9 cellular contexts compared by ENCODE assay signal in genomic region chr19:46489445-46490272, GRCh38. TPM values are rescaled to one million over a fixed set of nuclear protein-coding genes. Genes with fewer than 3 reads are reported as not detected.
DNase-seq lines count a peak whose midpoint lies in the region; FAIRE-seq and TF ChIP-seq lines count a peak whose summit lies in the region.
"Had no signal": no experiment of that assay in that cellular context is flagged by ENCODE, and none has a peak within 500 bp of the region (broad histone marks: within the 10 kb centered on the region; RNA-seq: fewer than 3 reads in every experiment).

No MANE protein-coding gene starts in this region.

- no peaks in the 10 kb centered on the region for H3K9me3 Mint-ChIP-seq in astrocyte (ENCODE audit: unreplicated experiment)

- peak overlapping the region; percentile 65 for H2AFZ ChIP-seq in astrocyte (ENCODE audit: low read depth, low read length)

- H3K79me2 ChIP-seq in astrocyte (ENCODE audit: insufficient read depth, low read length), result no peaks in the 10 kb centered on the region

- H3K4me3 ChIP-seq in astrocyte (ENCODE audit: insufficient read depth, low read depth, low read length) (no peak overlapping the region), iPS-11a (ENCODE audit: low read depth, low read length) (peak overlapping the region; percentile 33), retinal pigment epithelial cell (ENCODE audit: low read length) (no peak overlapping the region)

- TF ChIP-seq CTCF in astrocyte (IDR thresholded peaks at IDR 0.05; ENCODE audit: insufficient read depth, low read depth, low read length), result no peak
- TF ChIP-seq CTCF in retinal pigment epithelial cell (conservative IDR thresholded peaks at IDR 0.05; ENCODE audit: low read depth, low read length), result peak; percentile 47

- peaks cover 10% of the 10 kb centered on the region for H3K4me1 Mint-ChIP-seq in astrocyte (ENCODE audit: low read depth, unreplicated experiment)

- H3K27ac Mint-ChIP-seq in astrocyte (ENCODE audit: unreplicated experiment), result no peak overlapping the region

- peak overlapping the region; percentile 68 for H3K4me2 ChIP-seq in astrocyte (ENCODE audit: low read length)

- no peaks in the 10 kb centered on the region for H3K36me3 ChIP-seq in astrocyte (ENCODE audit: insufficient read depth, low read length)

- H3K9me3 ChIP-seq in astrocyte (ENCODE audit: insufficient read depth, low read depth, low read length), result peaks cover 6% of the 10 kb centered on the region

- H3K27me3 Mint-ChIP-seq in astrocyte (ENCODE audit: low read depth, unreplicated experiment), result peaks cover 39% of the 10 kb centered on the region

- DNase-seq in GM03348 (ENCODE audit: low spot score) (peak; percentile 86), astrocyte (ENCODE audit: low read depth) (peak; percentile 76), retinal pigment epithelial cell (ENCODE audit: low read depth) (peak; percentile 62), SW 1271 (lab: John Stamatoyannopoulos, UW) (no peak), NCI-H2227 (lab: John Stamatoyannopoulos, UW; ENCODE audit: unreplicated experiment) (no peak)
- no peak for DNase-seq in stimulated activated CD4-positive, alpha-beta T cell treated with anti-CD3 and anti-CD28 coated beads, Interleukin-4, amount 100 ng/mL, for 1 hour
- no peak for DNase-seq in effector CD8-positive, alpha-beta T cell (lab: John Stamatoyannopoulos, UW)
- DNase-seq: mammary epithelial cell had no signal

- H3K9ac ChIP-seq in astrocyte (ENCODE audit: low read length), result no peak overlapping the region

- no peak overlapping the region for H3K27ac ChIP-seq in astrocyte (ENCODE audit: low read depth, low read length)

- no peaks in the 10 kb centered on the region for H3K36me3 Mint-ChIP-seq in astrocyte (ENCODE audit: low read depth, unreplicated experiment)

- H3K27me3 ChIP-seq in astrocyte (ENCODE audit: insufficient read depth, low read length), result peaks cover 33% of the 10 kb centered on the region

- H3K4me1 ChIP-seq in astrocyte (ENCODE audit: insufficient read depth, low read length), result peaks cover 18% of the 10 kb centered on the region

- FAIRE-seq in astrocyte (lab: Jason Lieb, UNC), result no peak

- peak overlapping the region; percentile 62 for H3K4me3 Mint-ChIP-seq in astrocyte (ENCODE audit: unreplicated experiment)

- no peaks in the 10 kb centered on the region for H4K20me1 ChIP-seq in astrocyte (ENCODE audit: insufficient read depth, low read length)

RNA-seq across cellular contexts. Expression of gene PNMA8B, which starts 6.0 kb away (rescaled TPM):
- 1.7 and 1.9 TPM in 2 replicates for total RNA-seq in astrocyte

RNA-seq across cellular contexts. Expression of gene PNMA8A, which starts 18.3 kb away (rescaled TPM):
- 12.1 and 12.7 TPM in 2 replicates for total RNA-seq in astrocyte

Comparison
In these comparisons a context has a peak if more than half of its experiments do, and no peak if none do; other contexts are left out.
1. DNase-seq: peak in GM03348 (single experiment), astrocyte (single experiment) and retinal pigment epithelial cell (single experiment); none in stimulated activated CD4-positive, alpha-beta T cell treated with anti-CD3 and anti-CD28 coated beads, Interleukin-4, amount 100 ng/mL, for 1 hour (single experiment), effector CD8-positive, alpha-beta T cell (single experiment), SW 1271 (0 of 2) and NCI-H2227 (single experiment).